ENCODE assay signal across 21 cellular contexts in genomic region chr7:123744416-123744815, GRCh38. TPM values are rescaled to one million over a fixed set of nuclear protein-coding genes. Genes with fewer than 3 reads are reported as not detected.
DNase-seq lines count a peak whose midpoint lies in the region; ATAC-seq and TF ChIP-seq lines count a peak whose summit lies in the region.
"Had no signal": no experiment of that assay in that cellular context is flagged by ENCODE, and none has a peak within 500 bp of the region (broad histone marks: within the 10 kb centered on the region; RNA-seq: fewer than 3 reads in every experiment).

No MANE protein-coding gene starts in this region.

- H3K36me3 Mint-ChIP-seq in activated naive CD8-positive, alpha-beta T cell = no peaks in the 10 kb centered on the region
- peaks cover 21% of the 10 kb centered on the region for H3K36me3 Mint-ChIP-seq in activated naive CD8-positive, alpha-beta T cell treated with anti-CD3 and anti-CD28 coated beads for 36 hours
- H3K36me3 Mint-ChIP-seq in glutamatergic neuron (ENCODE audit: unreplicated experiment) = no peaks in the 10 kb centered on the region

- H3K27me3 ChIP-seq in PC-9 (ENCODE audit: insufficient read depth, low read depth) (no peaks in the 10 kb centered on the region), gastrocnemius medialis (no peaks in the 10 kb centered on the region)

- H3K4me3 ChIP-seq in PC-9 (no peak overlapping the region), gastrocnemius medialis (peak overlapping the region in 1 of 4 donors; percentile 3), mucosa of descending colon (no peak overlapping the region)
- H3K4me3 ChIP-seq: GM23248, HAP-1 had no signal

- intact Hi-C loops in PC-9 (cut with micrococcal nuclease; ENCODE audit: unreplicated experiment) = no loop called here
- intact Hi-C loops in gastrocnemius medialis (cut with DNase I; ENCODE audit: low total_unique reads) = no loop called here
- intact Hi-C loops in mucosa of descending colon (cut with DNase I, micrococcal nuclease) = no loop called here

- no peak overlapping the region for H3K27ac Mint-ChIP-seq in activated naive CD8-positive, alpha-beta T cell
- H3K27ac Mint-ChIP-seq in activated naive CD8-positive, alpha-beta T cell treated with anti-CD3 and anti-CD28 coated beads for 36 hours = no peak overlapping the region
- no peak overlapping the region for H3K27ac Mint-ChIP-seq in glutamatergic neuron (ENCODE audit: unreplicated experiment)

- no peaks in the 10 kb centered on the region for H3K27me3 Mint-ChIP-seq in activated naive CD8-positive, alpha-beta T cell
- H3K27me3 Mint-ChIP-seq in activated naive CD8-positive, alpha-beta T cell treated with anti-CD3 and anti-CD28 coated beads for 36 hours = no peaks in the 10 kb centered on the region
- H3K27me3 Mint-ChIP-seq in glutamatergic neuron (ENCODE audit: unreplicated experiment) = peaks cover 6% of the 10 kb centered on the region

- H3K27ac ChIP-seq in PC-9 (no peak overlapping the region), gastrocnemius medialis (peak overlapping the region; percentile 96 to 99 (median 99))
- H3K27ac ChIP-seq: 22Rv1, GM23248 had no signal

- peaks cover 93% of the 10 kb centered on the region for H3K79me2 ChIP-seq in PC-9 (ENCODE audit: low read depth)

- no peak overlapping the region for H2AFZ ChIP-seq in PC-9
- H2AFZ ChIP-seq: GM23248 had no signal

- H3K9me2 ChIP-seq in PC-9 (ENCODE audit: insufficient read depth) = no peaks in the 10 kb centered on the region

- 0 out of 2 replicates have a peak overlapping the region, but pooled peaks have one; percentile 5 for H3K4me2 ChIP-seq in PC-9

- no peak for ATAC-seq in gastrocnemius medialis
- no peak for ATAC-seq in mucosa of descending colon

- peaks cover 25% of the 10 kb centered on the region for H4K20me1 ChIP-seq in PC-9 (ENCODE audit: insufficient read depth)

- H3K9me3 Mint-ChIP-seq in activated naive CD8-positive, alpha-beta T cell (ENCODE audit: low read depth) = no peaks in the 10 kb centered on the region
- no peaks in the 10 kb centered on the region for H3K9me3 Mint-ChIP-seq in activated naive CD8-positive, alpha-beta T cell treated with anti-CD3 and anti-CD28 coated beads for 36 hours
- H3K9me3 Mint-ChIP-seq in glutamatergic neuron (ENCODE audit: unreplicated experiment) = peaks cover 11% of the 10 kb centered on the region

- POLR2A ChIA-PET in PC-9 (lab: Charles Lee; ENCODE audit: unreplicated experiment) = no interaction called here

- BruUV-seq in PC-9 (replicated peaks; lab: Mats Ljungman, UMichigan) = no TSS peak

- H3K36me3 ChIP-seq in PC-9 (ENCODE audit: low read depth) = no peaks in the 10 kb centered on the region
- no peaks in the 10 kb centered on the region for H3K36me3 ChIP-seq in gastrocnemius medialis
- H3K36me3 ChIP-seq in mucosa of descending colon (ENCODE audit: low read depth) = no peaks in the 10 kb centered on the region
- H3K36me3 ChIP-seq: HAP-1 had no signal

- H3K4me1 Mint-ChIP-seq in activated naive CD8-positive, alpha-beta T cell (ENCODE audit: low read depth) = peaks cover 73% of the 10 kb centered on the region
- peaks cover 50% of the 10 kb centered on the region for H3K4me1 Mint-ChIP-seq in activated naive CD8-positive, alpha-beta T cell treated with anti-CD3 and anti-CD28 coated beads for 36 hours
- peaks cover 30% of the 10 kb centered on the region for H3K4me1 Mint-ChIP-seq in glutamatergic neuron (ENCODE audit: low read depth, unreplicated experiment)

- H3K4me1 ChIP-seq in PC-9 (replicated peaks; ENCODE audit: insufficient read depth) (peaks cover 24% of the 10 kb centered on the region), gastrocnemius medialis (peaks cover 66 to 78% of the 10 kb centered on the region in 2 donors), mucosa of descending colon (ENCODE audit: low read depth) (peaks cover 37% of the 10 kb centered on the region)

- CTCF ChIA-PET in PC-9 (lab: Charles Lee) = no interaction called here

- DNase-seq in activated naive CD8-positive, alpha-beta T cell treated with anti-CD3 and anti-CD28 coated beads for 36 hours = no peak
- DNase-seq in PC-9 (no peak), glutamatergic neuron (no peak), gastrocnemius medialis (no peak), superior temporal gyrus (ENCODE audit: extremely low spot score) (no peak), mucosa of descending colon (no peak), dermis blood vessel endothelial cell (no peak)
- DNase-seq: C1 segment of cervical spinal cord, GM23248, IMR-90, MV-4-11, NCI-H1417, NCI-H187 treated with DMSO at 0.1 percent for 48 hours, NCI-H2107, NCI-H446 treated with DMSO at 0.1 percent for 48 hours, NCI-H526 treated with DMSO at 0.1 percent for 48 hours, OCI-M1, Right ventricle myocardium superior had no signal

- in situ Hi-C loops in gastrocnemius medialis (cut with MboI; ENCODE audit: low sequenced_read_pairs in 4 of 4) = loop anchor here in 1 of 4 donors (10.0 to 25.0 kb wide), 2 partner anchors 210 to 1193 kb away; partner anchors contain the start of genes IQUB and POT1

- peaks cover 15% of the 10 kb centered on the region for H3F3A ChIP-seq in PC-9 (ENCODE audit: insufficient read depth, low read depth)

- no peak for TF ChIP-seq POLR2A in gastrocnemius medialis (IDR thresholded peaks at IDR 0.05)

- no peaks in the 10 kb centered on the region for H3K9me3 ChIP-seq in PC-9 (ENCODE audit: insufficient read depth, low read depth)
- no peaks in the 10 kb centered on the region for H3K9me3 ChIP-seq in gastrocnemius medialis
- no peaks in the 10 kb centered on the region for H3K9me3 ChIP-seq in mucosa of descending colon
- H3K9me3 ChIP-seq: HAP-1 had no signal

- peak overlapping the region; percentile 9 for H3K4me3 Mint-ChIP-seq in activated naive CD8-positive, alpha-beta T cell
- H3K4me3 Mint-ChIP-seq in activated naive CD8-positive, alpha-beta T cell treated with anti-CD3 and anti-CD28 coated beads for 36 hours = no peak overlapping the region
- H3K4me3 Mint-ChIP-seq in glutamatergic neuron (ENCODE audit: unreplicated experiment) = peak overlapping the region; percentile 98

- no peak for TF ChIP-seq CTCF in PC-9 (conservative IDR thresholded peaks at IDR 0.05)
- no peak for TF ChIP-seq CTCF in glutamatergic neuron (IDR thresholded peaks at IDR 0.05; ENCODE audit: partially characterized antibody, unreplicated experiment)
- no peak for TF ChIP-seq CTCF in gastrocnemius medialis (IDR thresholded peaks at IDR 0.05 in 4 of 5, conservative IDR thresholded peaks at IDR 0.05 in 1 of 5)
- TF ChIP-seq CTCF in mucosa of descending colon (IDR thresholded peaks at IDR 0.05) = no peak

RNA-seq across cellular contexts. Expression of gene WASL, which starts 4.4 kb away (rescaled TPM):
- total RNA-seq in activated naive CD8-positive, alpha-beta T cell treated with anti-CD3 and anti-CD28 coated beads for 36 hours = 1 to 10 TPM; 5.1 to 5.5 TPM
- total RNA-seq in PC-9 (2021) (31.4 and 40.3 TPM in 2 replicates), glutamatergic neuron (ENCODE audit: unreplicated experiment) (33.0 TPM), gastrocnemius medialis (10 to 100 TPM; 29.0 to 40.4 (median 33.0) TPM), mucosa of descending colon (100 to 1,000 TPM in 1 of 3 donors, 10 to 100 TPM in 2; 72.4 to 117 (median 90.1) TPM), dermis blood vessel endothelial cell (12.4 and 19.8 TPM in 2 replicates)
